In the genomic region with DNA sequence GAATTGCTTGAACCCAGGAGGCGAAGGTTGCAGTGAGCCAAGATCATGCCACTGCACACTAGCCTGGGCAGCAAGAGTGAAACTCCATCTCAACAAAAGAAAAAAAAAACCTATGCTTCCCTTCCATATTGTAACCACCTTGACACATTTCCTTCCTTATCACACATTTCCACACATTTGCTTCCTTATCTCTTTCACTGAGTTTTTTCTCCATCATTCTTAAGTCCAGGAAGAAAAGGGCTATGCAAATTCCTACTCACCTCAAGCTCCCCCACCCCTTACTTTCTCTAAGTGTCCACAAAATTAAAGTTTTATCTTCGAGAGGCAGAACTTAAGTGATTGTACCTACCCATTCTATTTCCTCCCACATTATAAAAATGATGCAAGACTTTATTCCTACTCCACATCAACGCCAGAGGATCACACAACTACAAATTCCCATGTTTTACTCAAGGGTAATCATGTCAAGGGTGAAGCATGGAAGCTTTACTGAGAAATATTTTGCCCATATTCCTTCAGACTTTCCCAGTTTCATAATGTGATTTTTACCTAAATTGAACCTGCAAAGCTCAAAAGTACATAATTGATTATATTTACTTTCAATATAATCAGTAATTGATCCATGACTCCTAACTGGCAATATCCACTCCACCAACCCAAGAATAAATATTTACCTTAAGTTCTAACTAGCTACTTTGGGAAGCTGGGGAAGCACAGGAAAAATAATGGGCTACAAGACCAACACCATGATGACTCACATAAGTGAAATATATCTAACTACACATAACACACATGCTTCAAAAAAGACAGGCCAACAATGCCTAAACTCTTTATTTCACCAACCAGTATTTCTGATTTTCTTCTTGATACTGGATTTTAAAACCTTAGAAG, we compare ENCODE assay signal across 16 cellular contexts. TPM values are rescaled to one million over a fixed set of nuclear protein-coding genes. Genes with fewer than 3 reads are reported as not detected.
DNase-seq lines count a peak whose midpoint lies in the region; ATAC-seq and TF ChIP-seq lines count a peak whose summit lies in the region.
"Had no signal": no experiment of that assay in that cellular context is flagged by ENCODE, and none has a peak within 500 bp of the region (broad histone marks: within the 10 kb centered on the region; RNA-seq: fewer than 3 reads in every experiment).

No MANE protein-coding gene starts in this region.

- H3K27me3 Mint-ChIP-seq in MCF 10A (ENCODE audit: insufficient read depth, unreplicated experiment) (no peaks in the 10 kb centered on the region), memory B cell (no peaks in the 10 kb centered on the region)
- H3K27me3 Mint-ChIP-seq in activated CD8-positive, alpha-beta T cell treated with anti-CD3 and anti-CD28 coated beads, Interleukin-2, amount 10 ng/mL, durations not matched to agents 7 days and 5 days (ENCODE audit: low read depth): no peaks in the 10 kb centered on the region

- no peaks in the 10 kb centered on the region for H3K36me3 ChIP-seq in breast epithelium

- H3K27me3 ChIP-seq in breast epithelium: no peaks in the 10 kb centered on the region

- no peak for TF ChIP-seq POLR2A in breast epithelium (IDR thresholded peaks at IDR 0.05)

- no TSS peak for BruUV-seq in MCF 10A (replicated peaks; lab: Mats Ljungman, UMichigan)

- no peak for TF ChIP-seq CTCF in MCF 10A (IDR thresholded peaks at IDR 0.05; ENCODE audit: unreplicated experiment)
- TF ChIP-seq CTCF in breast epithelium (IDR thresholded peaks at IDR 0.05): no peak

- H3K9me3 ChIP-seq in breast epithelium: no peaks in the 10 kb centered on the region

- H3K27ac ChIP-seq in breast epithelium (no peak overlapping the region), caudate nucleus (ENCODE audit: low read depth, low read length) (no peak overlapping the region)

- H3K4me1 Mint-ChIP-seq in MCF 10A (ENCODE audit: insufficient read depth, unreplicated experiment): peaks cover 12% of the 10 kb centered on the region
- peaks cover 31% of the 10 kb centered on the region for H3K4me1 Mint-ChIP-seq in activated CD8-positive, alpha-beta T cell treated with anti-CD3 and anti-CD28 coated beads, Interleukin-2, amount 10 ng/mL, durations not matched to agents 7 days and 5 days (ENCODE audit: low read depth)
- peaks cover 10% of the 10 kb centered on the region for H3K4me1 Mint-ChIP-seq in memory B cell

- no peaks in the 10 kb centered on the region for H3K4me1 ChIP-seq in breast epithelium

- H3K27ac Mint-ChIP-seq in MCF 10A (ENCODE audit: low read depth, unreplicated experiment) (peak overlapping the region; percentile 0), memory B cell (peak overlapping the region; percentile 32)
- peak overlapping the region; percentile 20 for H3K27ac Mint-ChIP-seq in activated CD8-positive, alpha-beta T cell treated with anti-CD3 and anti-CD28 coated beads, Interleukin-2, amount 10 ng/mL, durations not matched to agents 7 days and 5 days

- H3K4me3 Mint-ChIP-seq in MCF 10A (ENCODE audit: unreplicated experiment): no peak overlapping the region
- H3K4me3 Mint-ChIP-seq in activated CD8-positive, alpha-beta T cell treated with anti-CD3 and anti-CD28 coated beads, Interleukin-2, amount 10 ng/mL, durations not matched to agents 7 days and 5 days: no peak overlapping the region
- no peak overlapping the region for H3K4me3 Mint-ChIP-seq in memory B cell

- intact Hi-C loops in MCF 10A (cut with micrococcal nuclease): no loop called here
- intact Hi-C loops in breast epithelium (cut with DNase I; ENCODE audit: low total_unique reads): no loop called here

- H3K9me3 Mint-ChIP-seq in MCF 10A (ENCODE audit: unreplicated experiment) (no peaks in the 10 kb centered on the region), memory B cell (no peaks in the 10 kb centered on the region)
- no peaks in the 10 kb centered on the region for H3K9me3 Mint-ChIP-seq in activated CD8-positive, alpha-beta T cell treated with anti-CD3 and anti-CD28 coated beads, Interleukin-2, amount 10 ng/mL, durations not matched to agents 7 days and 5 days (ENCODE audit: insufficient read depth)

- DNase-seq in MCF 10A (ENCODE audit: unreplicated experiment): no peak
- no peak for DNase-seq in breast epithelium (ENCODE audit: low spot score in 2 of 2)
- DNase-seq in activated CD8-positive, alpha-beta T cell treated with anti-CD3 and anti-CD28 coated beads, Interleukin-2, amount 10 ng/mL, durations not matched to agents 7 days and 5 days: no peak
- DNase-seq in memory B cell (ENCODE audit: low spot score in 2 of 2): no peak
- no peak for DNase-seq in nucleus accumbens (lab: John Stamatoyannopoulos, UW)
- no peak for DNase-seq in caudate nucleus (lab: John Stamatoyannopoulos, UW)
- DNase-seq: DMS 273 treated with DMSO at 0.1 percent for 48 hours, GOT3, Kasumi-1, NCI-H187 treated with DMSO at 0.1 percent for 48 hours, NCI-H2171, NCI-H446 treated with DMSO at 0.1 percent for 48 hours, NCI-H82, Right ventricle myocardium superior had no signal

- H3K36me3 Mint-ChIP-seq in MCF 10A (ENCODE audit: insufficient read depth, unreplicated experiment) (peaks cover 56% of the 10 kb centered on the region), memory B cell (peaks cover 25% of the 10 kb centered on the region)
- peaks cover 65% of the 10 kb centered on the region for H3K36me3 Mint-ChIP-seq in activated CD8-positive, alpha-beta T cell treated with anti-CD3 and anti-CD28 coated beads, Interleukin-2, amount 10 ng/mL, durations not matched to agents 7 days and 5 days (ENCODE audit: low read depth)

- ATAC-seq in activated CD8-positive, alpha-beta T cell treated with anti-CD3 and anti-CD28 coated beads, Interleukin-2, amount 10 ng/mL, durations not matched to agents 7 days and 5 days: no peak
- ATAC-seq in memory B cell (ENCODE audit: low read depth): no peak
- no peak for ATAC-seq in HG03045 (IDR thresholded peaks at IDR 0.05; ENCODE audit: unreplicated experiment)
- ATAC-seq: Panc1 had no signal

- CTCF ChIA-PET in MCF 10A (lab: Yijun Ruan, JAX): interaction anchor here (0.6 to 2.2 kb wide), 4 partner anchors 8 to 248 kb away, joined by 3 to 6 read pairs (median 5); partner anchors contain the start of gene WDR77
- CTCF ChIA-PET in activated CD8-positive, alpha-beta T cell treated with anti-CD3 and anti-CD28 coated beads, Interleukin-2, amount 10 ng/mL, durations not matched to agents 7 days and 5 days (lab: Charles Lee): interaction anchor here (1.0 to 3.4 kb wide), 12 partner anchors 8 to 328 kb away, joined by 3 to 16 read pairs (median 4); partner anchors contain the start of gene OVGP1

- H3K4me3 ChIP-seq in breast epithelium: no peak overlapping the region

- POLR2A ChIA-PET in MCF 10A (lab: Yijun Ruan, JAX): interaction anchor here (0.8 to 3.1 kb wide), 2 partner anchors 8 to 13 kb away, joined by 3 to 22 read pairs; partner anchors contain the start of genes ATP5PB, OVGP1 and WDR77
- POLR2A ChIA-PET in activated CD8-positive, alpha-beta T cell treated with anti-CD3 and anti-CD28 coated beads, Interleukin-2, amount 10 ng/mL, durations not matched to agents 7 days and 5 days (lab: Charles Lee): no interaction called here

RNA-seq across cellular contexts. Expression of gene WDR77, which starts 9.3 kb away (rescaled TPM):
- total RNA-seq in MCF 10A (2022): 35.7 and 54.2 TPM in 2 replicates
- total RNA-seq in breast epithelium: 10 to 100 TPM; 22.7 to 33.8 (median 30.2) TPM
- total RNA-seq in activated CD8-positive, alpha-beta T cell treated with anti-CD3 and anti-CD28 coated beads, Interleukin-2, amount 10 ng/mL, durations not matched to agents 7 days and 5 days: 10 to 100 TPM; 54.3 to 57.8 TPM

RNA-seq across cellular contexts. Expression of gene ATP5PB, which starts 9.6 kb away (rescaled TPM):
- 317 and 348 TPM in 2 replicates for total RNA-seq in MCF 10A (2022)
- 100 to 1,000 TPM; 143 to 159 (median 148) TPM for total RNA-seq in breast epithelium
- total RNA-seq in activated CD8-positive, alpha-beta T cell treated with anti-CD3 and anti-CD28 coated beads, Interleukin-2, amount 10 ng/mL, durations not matched to agents 7 days and 5 days: 100 to 1,000 TPM; 396 to 404 TPM

RNA-seq across cellular contexts. Expression of gene OVGP1, which starts 12.2 kb away (rescaled TPM):
- 1.3 TPM in 2 replicates for total RNA-seq in MCF 10A (2022)
- 1 to 10 TPM; 2.6 to 7.9 (median 6.6) TPM for total RNA-seq in breast epithelium
- under 1 TPM; 0.74 to 0.99 TPM for total RNA-seq in activated CD8-positive, alpha-beta T cell treated with anti-CD3 and anti-CD28 coated beads, Interleukin-2, amount 10 ng/mL, durations not matched to agents 7 days and 5 days

RNA-seq across cellular contexts. Expression of gene C1orf162, which starts 34.1 kb away (rescaled TPM):
- 0.77 and 1.6 TPM in 2 replicates for total RNA-seq in MCF 10A (2022)
- total RNA-seq in breast epithelium: 10 to 100 TPM; 22.3 to 51.2 (median 23.0) TPM
- total RNA-seq in activated CD8-positive, alpha-beta T cell treated with anti-CD3 and anti-CD28 coated beads, Interleukin-2, amount 10 ng/mL, durations not matched to agents 7 days and 5 days: 10 to 100 TPM; 40.1 to 42.1 TPM
